Comparison of ENCODE assay signal across 10 cellular contexts in the genomic region with DNA sequence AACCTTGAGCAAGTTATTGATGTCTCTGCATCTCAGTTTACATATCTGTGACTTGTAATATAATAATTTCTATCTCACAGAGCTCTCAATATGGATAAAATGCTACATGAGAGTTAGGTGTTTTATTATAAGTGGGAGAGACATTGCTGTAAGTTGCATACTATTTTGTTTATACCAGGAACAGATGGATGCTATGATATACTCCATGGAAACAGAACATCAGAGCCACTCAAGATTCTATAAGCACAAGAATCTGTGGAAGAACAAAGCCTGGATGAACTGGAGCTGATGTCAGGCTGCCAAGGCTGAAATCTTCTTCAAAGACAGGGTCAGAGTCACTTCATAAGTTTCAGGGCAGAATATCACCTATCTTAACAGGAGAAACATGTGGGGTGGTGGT. TPM values are rescaled to one million over a fixed set of nuclear protein-coding genes. Genes with fewer than 3 reads are reported as not detected.
DNase-seq lines count a peak whose midpoint lies in the region; ATAC-seq and TF ChIP-seq lines count a peak whose summit lies in the region.
"Had no signal": no experiment of that assay in that cellular context is flagged by ENCODE, and none has a peak within 500 bp of the region (broad histone marks: within the 10 kb centered on the region; RNA-seq: fewer than 3 reads in every experiment).

No MANE protein-coding gene starts in this region.

- TF ChIP-seq CTCF in 22Rv1 (IDR thresholded peaks at IDR 0.05) (no peak), HFFc6 (IDR thresholded peaks at IDR 0.05) (no peak), body of pancreas (IDR thresholded peaks at IDR 0.05) (no peak)

- H3K36me3 ChIP-seq in body of pancreas (replicated peaks in 1 of 2; ENCODE audit: insufficient read depth in 1 of 2, low read depth in 2 of 2) = no peaks in the 10 kb centered on the region
- no peaks in the 10 kb centered on the region for H3K36me3 ChIP-seq in muscle layer of duodenum (ENCODE audit: control insufficient read depth in 1 of 2, insufficient read depth in 2 of 2, low read length in 2 of 2)

- H3K4me1 ChIP-seq in body of pancreas (peaks cover 81% of the 10 kb centered on the region), muscle layer of duodenum (ENCODE audit: control insufficient read depth in 1 of 2, insufficient read depth in 2 of 2, low read length in 2 of 2) (peaks cover 37 to 58% of the 10 kb centered on the region in 2 donors)

- ATAC-seq in body of pancreas (no peak), GM19351 (IDR thresholded peaks at IDR 0.05; ENCODE audit: unreplicated experiment) (no peak), HG03342 (IDR thresholded peaks at IDR 0.05; ENCODE audit: unreplicated experiment) (no peak)
- ATAC-seq: right cardiac atrium had no signal

- H3K4me3 ChIP-seq in body of pancreas = no peak overlapping the region
- H3K4me3 ChIP-seq in muscle layer of duodenum (ENCODE audit: low read depth in 1 of 2, low read length in 2 of 2) = no peak overlapping the region

- 0 out of 2 replicates have a peak overlapping the region, but pooled peaks have one; percentile 20 for H3K4me3 Mint-ChIP-seq in HFFc6

- no peaks in the 10 kb centered on the region for H3K9me3 ChIP-seq in body of pancreas
- no peaks in the 10 kb centered on the region for H3K9me3 ChIP-seq in muscle layer of duodenum (ENCODE audit: control insufficient read depth in 1 of 2, low read length in 2 of 2)

- intact Hi-C loops in body of pancreas (cut with DNase I) = no loop called here

- peaks cover 87% of the 10 kb centered on the region for H3K4me1 Mint-ChIP-seq in HFFc6 (ENCODE audit: low read depth)

- H3K9me3 Mint-ChIP-seq in HFFc6 = no peaks in the 10 kb centered on the region

- H3K27ac ChIP-seq in 22Rv1 (peak overlapping the region; percentile 66), body of pancreas (peak overlapping the region; percentile 11 to 84 (median 44)), muscle layer of duodenum (ENCODE audit: low read length) (peak overlapping the region; percentile 64)

- no peaks in the 10 kb centered on the region for H3K27me3 ChIP-seq in body of pancreas
- no peaks in the 10 kb centered on the region for H3K27me3 ChIP-seq in muscle layer of duodenum (ENCODE audit: low read depth, low read length)

- DNase-seq in HFFc6 (no peak), body of pancreas (no peak), NCI-H774 (lab: John Stamatoyannopoulos, UW) (no peak)
- no peak for DNase-seq in effector CD8-positive, alpha-beta T cell (lab: John Stamatoyannopoulos, UW)
- DNase-seq: NCI-H1105, right cardiac atrium had no signal

- peaks cover 2% of the 10 kb centered on the region; the same call in 1 of the 2 replicates for H3K27me3 Mint-ChIP-seq in HFFc6 (ENCODE audit: insufficient read depth)

- H3K36me3 Mint-ChIP-seq in HFFc6 (ENCODE audit: low read depth) = peaks cover 55% of the 10 kb centered on the region

- H3K27ac Mint-ChIP-seq in HFFc6 = peak overlapping the region; percentile 90

- TF ChIP-seq POLR2A in body of pancreas (IDR thresholded peaks at IDR 0.05) = no peak

RNA-seq across cellular contexts. Expression of a gene that starts 30.2 kb away (rescaled TPM):
- total RNA-seq in HFFc6 (2021; fragmentation: NEBNext Ultra II Directional; extraction: Animal tissue kit (Norgen Biotek cat#: 25700)) = 10 to 100 TPM; 30.5 to 48.9 (median 43.8) TPM
- total RNA-seq in body of pancreas = 10 to 100 TPM in 1 of 2 donors, 1 to 10 TPM in 1; 5.4 to 12.2 TPM
